In the genomic region with DNA sequence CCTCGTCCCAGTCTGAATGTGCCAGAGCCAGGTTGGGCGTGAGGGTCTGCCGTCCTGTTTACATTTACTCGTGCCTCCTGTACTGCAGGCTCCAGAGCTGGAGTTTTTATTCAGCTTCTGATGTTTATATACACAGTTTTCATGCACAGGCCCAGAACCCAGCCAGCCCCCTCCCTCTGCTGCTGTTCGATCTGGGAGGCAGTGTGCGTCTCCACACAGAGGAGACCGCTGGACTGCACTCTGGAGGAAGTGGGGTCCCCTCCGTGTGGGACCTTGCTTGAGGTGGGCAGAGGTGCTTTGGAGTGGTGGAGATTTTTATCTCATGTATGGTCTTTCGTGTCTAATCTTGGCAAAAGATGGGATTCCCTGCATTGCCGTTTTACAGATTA, we compare ENCODE assay signal across 14 cellular contexts.
DNase-seq lines count a peak whose midpoint lies in the region; ATAC-seq and TF ChIP-seq lines count a peak whose summit lies in the region.
"Had no signal": no experiment of that assay in that cellular context is flagged by ENCODE, and none has a peak within 500 bp of the region (broad histone marks: within the 10 kb centered on the region; RNA-seq: fewer than 3 reads in every experiment).

No MANE protein-coding gene starts in this region.

- peak overlapping the region; percentile 64 for H2BK120ac ChIP-seq in IMR-90 (ENCODE audit: low read depth, low read length)

- intact Hi-C loops in IMR-90 (cut with micrococcal nuclease): loop anchor here (5.0 to 10.0 kb wide), 2 partner anchors 111 to 131 kb away; no protein-coding TSS in a partner anchor

- no peak overlapping the region for H2AFZ ChIP-seq in IMR-90 (replicated peaks; ENCODE audit: low read length, poor library complexity)

- peaks cover 6% of the 10 kb centered on the region for H3K36me3 ChIP-seq in IMR-90 (ENCODE audit: control insufficient read depth, insufficient read depth, low read length)
- no peaks in the 10 kb centered on the region for H3K36me3 ChIP-seq in rectal smooth muscle tissue (ENCODE audit: control insufficient read depth, insufficient read depth, low read length)
- H3K36me3 ChIP-seq: MG63 had no signal

- no peak for TF ChIP-seq RAD21 in IMR-90 (IDR thresholded peaks at IDR 0.05; ENCODE audit: low read length)

- H3K9me3 Mint-ChIP-seq in activated naive CD4-positive, alpha-beta T cell treated with anti-CD3 and anti-CD28 coated beads, Interleukin-2, amount 50 U/mL, for 72 hours: no peaks in the 10 kb centered on the region
- H3K9me3 Mint-ChIP-seq: CD8-positive, alpha-beta memory T cell had no signal

- H2AK9ac ChIP-seq in IMR-90 (replicated peaks; ENCODE audit: low read depth, low read length, poor library complexity): peak overlapping the region; percentile 79

- no TSS peak for BruUV-seq in IMR-90 (replicated peaks; lab: Mats Ljungman, UMichigan)

- H3K9me1 ChIP-seq in IMR-90 (ENCODE audit: insufficient read depth, low read length): peaks cover 44% of the 10 kb centered on the region

- H3K4me2 ChIP-seq in IMR-90 (ENCODE audit: low read depth, low read length): peak overlapping the region; percentile 82

- H3K14ac ChIP-seq in IMR-90 (replicated peaks; ENCODE audit: low read depth, low read length): peak overlapping the region; percentile 51

- peaks cover 53 to 98% of the 10 kb centered on the region in 2 experiments for H3K79me1 ChIP-seq in IMR-90 (ENCODE audit: low read depth in 1 of 2, low read length in 2 of 2)

- DNase-seq in AG04450 (ENCODE audit: low read depth, low spot score) (no peak), IMR-90 (no peak), hepatic stellate cell (ENCODE audit: low spot score) (peak; percentile 34), EL (no peak)
- no peak for DNase-seq in activated naive CD4-positive, alpha-beta T cell treated with anti-CD3 and anti-CD28 coated beads, Interleukin-2, amount 50 U/mL, for 72 hours (ENCODE audit: low spot score in 2 of 2)
- DNase-seq: ACHN; CD8-positive, alpha-beta memory T cell; H7; NCI-H1930; SIG-M5 had no signal

- peak overlapping the region; percentile 35 to 59; a peak in 2 of 4 replicates for H4K8ac ChIP-seq in IMR-90 (ENCODE audit: low read depth in 2 of 2, low read length in 2 of 2)

- dilution Hi-C loops in IMR-90 (cut with HindIII; ENCODE audit: low sequenced_read_pairs, unreplicated experiment): no loop called here

- whole genome bisulfite sequencing in IMR-90 (ENCODE audit: extremely low coverage in 2 of 2, insufficient read length in 1 of 2), 2 experiments: 23% methylated on average over 3 of the region's 10 CpGs; no CpG with 5 or more reads in 1 of the 2 experiments

- peak overlapping the region; percentile 63 for H2BK5ac ChIP-seq in IMR-90 (ENCODE audit: low read depth, low read length, poor library complexity, severe bottlenecking)

- peak overlapping the region; percentile 33 for H3K4me3 ChIP-seq in AG04450 (ENCODE audit: low read depth, low read length)
- H3K4me3 ChIP-seq in IMR-90 (ENCODE audit: insufficient read depth, low read depth, low read length): no peak overlapping the region
- H3K4me3 ChIP-seq in rectal smooth muscle tissue (ENCODE audit: low read length): peak overlapping the region; percentile 23
- H3K4me3 ChIP-seq: MG63 had no signal

- peak; percentile 77 for ATAC-seq in IMR-90 (ENCODE audit: low read depth)
- no peak for ATAC-seq in activated naive CD4-positive, alpha-beta T cell treated with anti-CD3 and anti-CD28 coated beads, Interleukin-2, amount 50 U/mL, for 72 hours
- ATAC-seq in HG03025 (IDR thresholded peaks at IDR 0.05; ENCODE audit: low FRiP score, unreplicated experiment): no peak
- no peak for ATAC-seq in activated CD4-positive, CD25-positive, alpha-beta regulatory T cell treated with anti-CD3 and anti-CD28 coated beads, Interleukin-2, amount 50 U/mL, for 24 hours

- H3K9ac ChIP-seq in IMR-90 (ENCODE audit: low read depth, low read length): no peak overlapping the region
- H3K9ac ChIP-seq in rectal smooth muscle tissue (ENCODE audit: low read length): no peak overlapping the region

- H3K4ac ChIP-seq in IMR-90 (ENCODE audit: low read depth, low read length): peak overlapping the region; percentile 86

- TF ChIP-seq CTCF in AG04450 (IDR thresholded peaks at IDR 0.05; ENCODE audit: low read depth, low read length): no peak
- TF ChIP-seq CTCF in IMR-90 (conservative IDR thresholded peaks at IDR 0.05; ENCODE audit: low read depth, low read length): no peak

- H4K91ac ChIP-seq in IMR-90 (ENCODE audit: insufficient read depth, low read depth, low read length): peak overlapping the region; percentile 74

- in situ Hi-C loops in IMR-90 (cut with MboI; ENCODE audit: low sequenced_read_pairs): no loop called here

- peak overlapping the region; percentile 73; the same call in 1 of the 2 replicates for H2AK5ac ChIP-seq in IMR-90 (ENCODE audit: low read depth, low read length)

- H3K56ac ChIP-seq in IMR-90 (ENCODE audit: extremely low read depth, insufficient read depth, low read length): peak overlapping the region; percentile 18; the same call in 1 of the 2 replicates

- H3K27ac ChIP-seq in AG04450 (ENCODE audit: low read depth, low read length) (peak overlapping the region; percentile 73), IMR-90 (ENCODE audit: insufficient read depth, low read length) (peak overlapping the region; percentile 63), rectal smooth muscle tissue (ENCODE audit: low read depth, low read length) (peak overlapping the region; percentile 75)

- POLR2A ChIA-PET in AG04450 (lab: Yijun Ruan, JAX) (interaction anchor here (0.6 to 2.0 kb wide), 15 partner anchors 9 to 249 kb away, joined by 3 to 18 read pairs (median 5); no protein-coding TSS in a partner anchor), IMR-90 (lab: Charles Lee; ENCODE audit: unreplicated experiment) (interaction anchor here (0.8 kb wide), 1 partner anchor 89 kb away, joined by 4 read pairs; no protein-coding TSS in a partner anchor)

- H2BK20ac ChIP-seq in IMR-90 (ENCODE audit: low read depth, low read length): peak overlapping the region; percentile 41; the same call in 1 of the 2 replicates

- peak overlapping the region; percentile 80 for H3K23ac ChIP-seq in IMR-90 (ENCODE audit: low read depth, low read length)

- no peaks in the 10 kb centered on the region for H3K27me3 ChIP-seq in AG04450 (ENCODE audit: control insufficient read depth, insufficient read depth, low read length)
- no peaks in the 10 kb centered on the region for H3K27me3 ChIP-seq in IMR-90 (ENCODE audit: control insufficient read depth, insufficient read depth, low read length)
- no peaks in the 10 kb centered on the region for H3K27me3 ChIP-seq in rectal smooth muscle tissue (ENCODE audit: control insufficient read depth, insufficient read depth, low read length)
- H3K27me3 ChIP-seq: MG63 had no signal

- TF ChIP-seq POLR2A in IMR-90 (IDR thresholded peaks at IDR 0.05; ENCODE audit: low read depth, low read length): no peak

- H2BK15ac ChIP-seq in IMR-90 (ENCODE audit: low read depth, low read length): peak overlapping the region; percentile 60; the same call in 1 of the 3 replicates

- H3K27ac Mint-ChIP-seq in activated naive CD4-positive, alpha-beta T cell treated with anti-CD3 and anti-CD28 coated beads, Interleukin-2, amount 50 U/mL, for 72 hours: no peak overlapping the region
- H3K27ac Mint-ChIP-seq: CD8-positive, alpha-beta memory T cell had no signal

- no peaks in the 10 kb centered on the region for H3K36me3 Mint-ChIP-seq in activated naive CD4-positive, alpha-beta T cell treated with anti-CD3 and anti-CD28 coated beads, Interleukin-2, amount 50 U/mL, for 72 hours
- H3K36me3 Mint-ChIP-seq: CD8-positive, alpha-beta memory T cell had no signal

- H4K5ac ChIP-seq in IMR-90 (ENCODE audit: low read depth, low read length): 0 out of 2 replicates have a peak overlapping the region, but pooled peaks have one; percentile 6

- CTCF ChIA-PET in AG04450 (lab: Charles Lee): no interaction called here
- CTCF ChIA-PET in IMR-90 (lab: Yijun Ruan, JAX): interaction anchor here (1.0 kb wide), 1 partner anchor 90 kb away, joined by 4 read pairs; no protein-coding TSS in a partner anchor

- H3K4me1 ChIP-seq in IMR-90 (ENCODE audit: control insufficient read depth, insufficient read depth, low read length): peaks cover 31% of the 10 kb centered on the region
- peaks cover 26% of the 10 kb centered on the region for H3K4me1 ChIP-seq in rectal smooth muscle tissue (ENCODE audit: control insufficient read depth, insufficient read depth, low read length)

- H3K18ac ChIP-seq in IMR-90 (ENCODE audit: low read depth, low read length): peak overlapping the region; percentile 15

- H4K20me1 ChIP-seq in IMR-90 (ENCODE audit: insufficient read depth, low read length): peaks cover 72% of the 10 kb centered on the region

- H3K9me3 ChIP-seq in AG04450 (ENCODE audit: control insufficient read depth, insufficient read depth, low read length) (no peaks in the 10 kb centered on the region), IMR-90 (ENCODE audit: control insufficient read depth, insufficient read depth, low read length) (no peaks in the 10 kb centered on the region)
- H3K9me3 ChIP-seq: MG63 had no signal

TF ChIP-seq in IMR-90, 13 proteins besides CTCF, POLR2A, EP300 and RAD21:
- TF ChIP-seq NFE2L2 (IDR thresholded peaks at IDR 0.05; ENCODE audit: low read depth, low read length) (no peak), CEBPB (IDR thresholded peaks at IDR 0.05; ENCODE audit: low read depth, low read length) (no peak), MAFK (IDR thresholded peaks at IDR 0.05; ENCODE audit: low read depth, low read length) (no peak)
